Comparison of ENCODE assay signal across 1 cellular context in the genomic region with DNA sequence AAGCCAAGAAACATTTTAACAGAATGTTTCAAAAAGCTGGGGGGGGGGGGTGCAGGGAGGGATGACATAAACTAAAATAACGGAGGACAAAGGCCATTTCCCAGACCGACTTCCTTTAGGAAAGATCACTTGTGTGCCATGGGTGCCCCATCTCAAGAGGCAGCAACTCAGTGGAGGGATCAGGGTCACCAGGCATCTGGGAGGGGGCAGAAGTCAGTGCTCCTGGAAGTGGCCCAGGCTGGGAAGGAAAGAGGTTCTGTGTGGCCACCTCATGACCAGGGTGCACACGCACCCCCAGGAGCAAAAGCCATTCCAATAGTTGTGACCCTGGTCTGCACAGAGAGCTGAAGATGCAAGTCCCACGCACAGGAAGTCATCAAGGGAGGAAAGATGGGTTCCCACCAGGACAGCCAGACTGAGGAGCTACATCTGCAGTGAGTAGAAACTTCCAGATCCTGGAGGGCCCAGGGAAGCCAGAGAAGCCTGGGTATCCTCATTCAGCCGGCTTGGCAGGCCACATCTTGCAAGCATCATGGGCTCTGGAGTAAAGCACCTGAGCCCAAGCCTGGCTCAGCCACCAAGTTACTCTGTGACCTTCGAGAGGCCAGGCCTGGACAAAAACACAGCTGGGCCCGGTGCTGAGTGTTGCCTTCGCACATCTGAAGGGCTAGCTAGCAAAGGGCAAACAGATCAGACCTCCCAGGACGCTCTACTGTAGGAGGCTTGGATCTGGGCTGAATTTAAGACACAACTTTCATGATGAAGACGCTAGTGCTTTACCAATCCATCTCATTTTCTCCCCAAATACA.
TF ChIP-seq lines count a peak whose summit lies in the region.

No MANE protein-coding gene starts in this region.

TF ChIP-seq in HepG2, 621 proteins besides CTCF, POLR2A, EP300 and RAD21:
- TF ChIP-seq ZSCAN12 (CRISPR knock-in tag; IDR thresholded peaks at IDR 0.05) (no peak), ASH2L (IDR thresholded peaks at IDR 0.05; ENCODE audit: insufficient read length, low read depth, low read length) (peak; percentile 12), ZNF720 (CRISPR knock-in tag; IDR thresholded peaks at IDR 0.05) (no peak), SRY (CRISPR knock-in tag; IDR thresholded peaks at IDR 0.05) (no peak), ZNF839 (CRISPR knock-in tag; IDR thresholded peaks at IDR 0.05; ENCODE audit: borderline replicate concordance) (no peak), PHF5A (CRISPR knock-in tag; IDR thresholded peaks at IDR 0.05; ENCODE audit: low read depth, unreplicated experiment) (no peak), SP4 (CRISPR knock-in tag; IDR thresholded peaks at IDR 0.05) (peak; percentile 55; the same call in 1 of the 2 replicates), POLR2G (IDR thresholded peaks at IDR 0.05; ENCODE audit: low read depth, low read length) (peak; percentile 74), AGO2 (optimal IDR thresholded peaks at IDR 0.05; ENCODE audit: low read depth, low read length) (peak; percentile 50), ZBTB20 (CRISPR knock-in tag; IDR thresholded peaks at IDR 0.05; ENCODE audit: borderline replicate concordance, low read depth) (no peak)
- TF ChIP-seq, protein P1, sequence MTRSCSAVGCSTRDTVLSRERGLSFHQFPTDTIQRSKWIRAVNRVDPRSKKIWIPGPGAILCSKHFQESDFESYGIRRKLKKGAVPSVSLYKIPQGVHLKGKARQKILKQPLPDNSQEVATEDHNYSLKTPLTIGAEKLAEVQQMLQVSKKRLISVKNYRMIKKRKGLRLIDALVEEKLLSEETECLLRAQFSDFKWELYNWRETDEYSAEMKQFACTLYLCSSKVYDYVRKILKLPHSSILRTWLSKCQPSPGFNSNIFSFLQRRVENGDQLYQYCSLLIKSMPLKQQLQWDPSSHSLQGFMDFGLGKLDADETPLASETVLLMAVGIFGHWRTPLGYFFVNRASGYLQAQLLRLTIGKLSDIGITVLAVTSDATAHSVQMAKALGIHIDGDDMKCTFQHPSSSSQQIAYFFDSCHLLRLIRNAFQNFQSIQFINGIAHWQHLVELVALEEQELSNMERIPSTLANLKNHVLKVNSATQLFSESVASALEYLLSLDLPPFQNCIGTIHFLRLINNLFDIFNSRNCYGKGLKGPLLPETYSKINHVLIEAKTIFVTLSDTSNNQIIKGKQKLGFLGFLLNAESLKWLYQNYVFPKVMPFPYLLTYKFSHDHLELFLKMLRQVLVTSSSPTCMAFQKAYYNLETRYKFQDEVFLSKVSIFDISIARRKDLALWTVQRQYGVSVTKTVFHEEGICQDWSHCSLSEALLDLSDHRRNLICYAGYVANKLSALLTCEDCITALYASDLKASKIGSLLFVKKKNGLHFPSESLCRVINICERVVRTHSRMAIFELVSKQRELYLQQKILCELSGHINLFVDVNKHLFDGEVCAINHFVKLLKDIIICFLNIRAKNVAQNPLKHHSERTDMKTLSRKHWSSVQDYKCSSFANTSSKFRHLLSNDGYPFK (CRISPR knock-in tag; IDR thresholded peaks at IDR 0.05; ENCODE audit: borderline replicate concordance) = no peak
- TF ChIP-seq, protein P2, sequence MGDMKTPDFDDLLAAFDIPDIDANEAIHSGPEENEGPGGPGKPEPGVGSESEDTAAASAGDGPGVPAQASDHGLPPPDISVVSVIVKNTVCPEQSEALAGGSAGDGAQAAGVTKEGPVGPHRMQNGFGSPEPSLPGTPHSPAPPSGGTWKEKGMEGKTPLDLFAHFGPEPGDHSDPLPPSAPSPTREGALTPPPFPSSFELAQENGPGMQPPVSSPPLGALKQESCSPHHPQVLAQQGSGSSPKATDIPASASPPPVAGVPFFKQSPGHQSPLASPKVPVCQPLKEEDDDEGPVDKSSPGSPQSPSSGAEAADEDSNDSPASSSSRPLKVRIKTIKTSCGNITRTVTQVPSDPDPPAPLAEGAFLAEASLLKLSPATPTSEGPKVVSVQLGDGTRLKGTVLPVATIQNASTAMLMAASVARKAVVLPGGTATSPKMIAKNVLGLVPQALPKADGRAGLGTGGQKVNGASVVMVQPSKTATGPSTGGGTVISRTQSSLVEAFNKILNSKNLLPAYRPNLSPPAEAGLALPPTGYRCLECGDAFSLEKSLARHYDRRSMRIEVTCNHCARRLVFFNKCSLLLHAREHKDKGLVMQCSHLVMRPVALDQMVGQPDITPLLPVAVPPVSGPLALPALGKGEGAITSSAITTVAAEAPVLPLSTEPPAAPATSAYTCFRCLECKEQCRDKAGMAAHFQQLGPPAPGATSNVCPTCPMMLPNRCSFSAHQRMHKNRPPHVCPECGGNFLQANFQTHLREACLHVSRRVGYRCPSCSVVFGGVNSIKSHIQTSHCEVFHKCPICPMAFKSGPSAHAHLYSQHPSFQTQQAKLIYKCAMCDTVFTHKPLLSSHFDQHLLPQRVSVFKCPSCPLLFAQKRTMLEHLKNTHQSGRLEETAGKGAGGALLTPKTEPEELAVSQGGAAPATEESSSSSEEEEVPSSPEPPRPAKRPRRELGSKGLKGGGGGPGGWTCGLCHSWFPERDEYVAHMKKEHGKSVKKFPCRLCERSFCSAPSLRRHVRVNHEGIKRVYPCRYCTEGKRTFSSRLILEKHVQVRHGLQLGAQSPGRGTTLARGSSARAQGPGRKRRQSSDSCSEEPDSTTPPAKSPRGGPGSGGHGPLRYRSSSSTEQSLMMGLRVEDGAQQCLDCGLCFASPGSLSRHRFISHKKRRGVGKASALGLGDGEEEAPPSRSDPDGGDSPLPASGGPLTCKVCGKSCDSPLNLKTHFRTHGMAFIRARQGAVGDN (CRISPR knock-in tag; IDR thresholded peaks at IDR 0.05) = peak; percentile 70
- TF ChIP-seq, protein P3, sequence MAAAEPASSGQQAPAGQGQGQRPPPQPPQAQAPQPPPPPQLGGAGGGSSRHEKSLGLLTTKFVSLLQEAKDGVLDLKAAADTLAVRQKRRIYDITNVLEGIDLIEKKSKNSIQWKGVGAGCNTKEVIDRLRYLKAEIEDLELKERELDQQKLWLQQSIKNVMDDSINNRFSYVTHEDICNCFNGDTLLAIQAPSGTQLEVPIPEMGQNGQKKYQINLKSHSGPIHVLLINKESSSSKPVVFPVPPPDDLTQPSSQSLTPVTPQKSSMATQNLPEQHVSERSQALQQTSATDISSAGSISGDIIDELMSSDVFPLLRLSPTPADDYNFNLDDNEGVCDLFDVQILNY (CRISPR knock-in tag; conservative IDR thresholded peaks at IDR 0.05) = no peak
- TF ChIP-seq, protein P4, sequence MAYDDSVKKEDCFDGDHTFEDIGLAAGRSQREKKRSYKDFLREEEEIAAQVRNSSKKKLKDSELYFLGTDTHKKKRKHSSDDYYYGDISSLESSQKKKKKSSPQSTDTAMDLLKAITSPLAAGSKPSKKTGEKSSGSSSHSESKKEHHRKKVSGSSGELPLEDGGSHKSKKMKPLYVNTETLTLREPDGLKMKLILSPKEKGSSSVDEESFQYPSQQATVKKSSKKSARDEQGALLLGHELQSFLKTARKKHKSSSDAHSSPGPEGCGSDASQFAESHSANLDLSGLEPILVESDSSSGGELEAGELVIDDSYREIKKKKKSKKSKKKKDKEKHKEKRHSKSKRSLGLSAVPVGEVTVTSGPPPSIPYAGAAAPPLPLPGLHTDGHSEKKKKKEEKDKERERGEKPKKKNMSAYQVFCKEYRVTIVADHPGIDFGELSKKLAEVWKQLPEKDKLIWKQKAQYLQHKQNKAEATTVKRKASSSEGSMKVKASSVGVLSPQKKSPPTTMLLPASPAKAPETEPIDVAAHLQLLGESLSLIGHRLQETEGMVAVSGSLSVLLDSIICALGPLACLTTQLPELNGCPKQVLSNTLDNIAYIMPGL (CRISPR knock-in tag; IDR thresholded peaks at IDR 0.05; ENCODE audit: borderline replicate concordance in 1 of 2, low read depth in 1 of 2) = no peak
